Comparison of ENCODE assay signal across 8 cellular contexts in genomic region chr3:39407259-39407629, GRCh38. TPM values are rescaled to one million over a fixed set of nuclear protein-coding genes. Genes with fewer than 3 reads are reported as not detected.
A peak's percentile ranks its signal among the peaks of the same experiment; 100 is the strongest.
DNase-seq lines count a peak whose midpoint lies in the region; ATAC-seq, FAIRE-seq and TF ChIP-seq lines count a peak whose summit lies in the region.

No MANE protein-coding gene starts in this region.

- H3K36me3 ChIP-seq in right atrium auricular region (peaks cover 46% of the 10 kb centered on the region), breast epithelium (no peaks in the 10 kb centered on the region), mesodermal cell (ENCODE audit: control insufficient read depth, insufficient read depth, low read length) (peaks cover 47% of the 10 kb centered on the region)

- DNase-seq in right atrium auricular region (ENCODE audit: low spot score): no peak
- no peak for DNase-seq in cardiac septum (ENCODE audit: low spot score)
- no peak for DNase-seq in breast epithelium (ENCODE audit: low spot score in 2 of 2)
- DNase-seq in urothelium cell line (ENCODE audit: low spot score): no peak
- no peak for DNase-seq in NCI-H1048 (lab: John Stamatoyannopoulos, UW)
- no peak for DNase-seq in NCI-H524 (lab: John Stamatoyannopoulos, UW)

- intact Hi-C loops in cardiac septum (cut with DNase I): no loop called here
- intact Hi-C loops in breast epithelium (cut with DNase I; ENCODE audit: low total_unique reads): no loop called here

- TF ChIP-seq POLR2A in breast epithelium (IDR thresholded peaks at IDR 0.05): no peak

- H3K9me3 ChIP-seq in right atrium auricular region: no peaks in the 10 kb centered on the region
- no peaks in the 10 kb centered on the region for H3K9me3 ChIP-seq in breast epithelium
- no peaks in the 10 kb centered on the region for H3K9me3 ChIP-seq in mesodermal cell (ENCODE audit: control insufficient read depth, low read length)

- ATAC-seq in GM21825 (IDR thresholded peaks at IDR 0.05; ENCODE audit: unreplicated experiment): no peak

- H3K4me1 ChIP-seq in right atrium auricular region (peaks cover 0 to 24% of the 10 kb centered on the region in 2 donors), breast epithelium (no peaks in the 10 kb centered on the region), mesodermal cell (ENCODE audit: control insufficient read depth, insufficient read depth, low read length, poor library complexity, severe bottlenecking) (peaks cover 10% of the 10 kb centered on the region)

- peak overlapping the region; percentile 77 to 79 for H3K27ac ChIP-seq in right atrium auricular region
- H3K27ac ChIP-seq in breast epithelium: peak overlapping the region; percentile 85 to 91
- peak overlapping the region; percentile 93 for H3K27ac ChIP-seq in mesodermal cell (ENCODE audit: low read depth, low read length, severe bottlenecking)

- H3K4me3 ChIP-seq in right atrium auricular region: peak overlapping the region; percentile 69 to 75
- peak overlapping the region; percentile 84 to 95 (median 94) for H3K4me3 ChIP-seq in breast epithelium
- H3K4me3 ChIP-seq in mesodermal cell (ENCODE audit: extremely low read depth, insufficient read depth, low read length, poor library complexity, severe bottlenecking): peak overlapping the region; percentile 71

- FAIRE-seq in urothelium cell line (lab: Jason Lieb, UNC): no peak

- WGBS in mesodermal cell (ENCODE audit: insufficient coverage in 2 of 2), 2 experiments: 3 to 4% methylated on average over 6 to 7 of the region's 9 CpGs

- TF ChIP-seq CTCF in right atrium auricular region (IDR thresholded peaks at IDR 0.05): no peak
- TF ChIP-seq CTCF in breast epithelium (IDR thresholded peaks at IDR 0.05): no peak

- H3K27me3 ChIP-seq in right atrium auricular region: no peaks in the 10 kb centered on the region
- no peaks in the 10 kb centered on the region for H3K27me3 ChIP-seq in breast epithelium

RNA-seq across cellular contexts. Expression of gene RPSA, which starts 0.7 kb away (rescaled TPM):
- total RNA-seq in right atrium auricular region (100 to 1,000 TPM; 351 to 628 TPM), cardiac septum (333 TPM), breast epithelium (1,000 to 10,000 TPM in 2 of 3 donors, 100 to 1,000 TPM in 1; 852 to 1,731 (median 1,290) TPM)
- 2,801 TPM for polyA plus RNA-seq in mesodermal cell (2013, experiment 1 of 2)
- polyA plus RNA-seq in mesodermal cell (2013, experiment 2 of 2): 2,429 TPM

RNA-seq across cellular contexts. Expression of gene SLC25A38, which starts 24.1 kb away (rescaled TPM):
- total RNA-seq in right atrium auricular region (10 to 100 TPM; 14.3 to 15.7 TPM), cardiac septum (14.6 TPM), breast epithelium (10 to 100 TPM; 28.2 to 31.6 (median 30.9) TPM)
- polyA plus RNA-seq in mesodermal cell (2013, experiment 1 of 2): 16.2 TPM
- 18.1 TPM for polyA plus RNA-seq in mesodermal cell (2013, experiment 2 of 2)
